In genomic region chr4:44725166-44725565, GRCh38 we compare ENCODE assay signal across 8 cellular contexts. TPM values are rescaled to one million over a fixed set of nuclear protein-coding genes. Genes with fewer than 3 reads are reported as not detected.
DNase-seq lines count a peak whose midpoint lies in the region; ATAC-seq, FAIRE-seq and TF ChIP-seq lines count a peak whose summit lies in the region.

No MANE protein-coding gene starts in this region.

- peaks cover 9% of the 10 kb centered on the region for H3K4me1 ChIP-seq in KMS-11 (ENCODE audit: low read depth, poor library complexity, severe bottlenecking)
- H3K4me1 ChIP-seq in naive thymus-derived CD4-positive, alpha-beta T cell (ENCODE audit: control insufficient read depth in 2 of 2, insufficient read depth in 2 of 2, low read length in 2 of 2): peaks cover 13 to 18% of the 10 kb centered on the region in 2 donors
- peaks cover 0 to 2% of the 10 kb centered on the region in 2 donors for H3K4me1 ChIP-seq in small intestine (ENCODE audit: control insufficient read depth in 2 of 2, insufficient read depth in 1 of 2, low read depth in 1 of 2, low read length in 1 of 2)

- no peak overlapping the region; the same call in 1 of the 2 replicates for H2AFZ ChIP-seq in KMS-11 (ENCODE audit: low read depth)

- 26 to 45% (median 42%) methylated on average over 6 of the region's 6 CpGs for WGBS in small intestine, 3 donors

- CTCF ChIA-PET in BJ (lab: Yijun Ruan, JAX) (no interaction called here), MCF 10A (lab: Yijun Ruan, JAX) (interaction anchor here (0.6 kb wide), 1 partner anchor 25 kb away, joined by 3 read pairs; no protein-coding TSS in a partner anchor)
- CTCF ChIA-PET in naive thymus-derived CD4-positive, alpha-beta T cell (lab: Charles Lee): no interaction called here

- no TSS peak for BruUV-seq in MCF 10A (replicated peaks; lab: Mats Ljungman, UMichigan)

- no peaks in the 10 kb centered on the region for H3K27me3 ChIP-seq in BJ (ENCODE audit: control insufficient read depth, insufficient read depth, low read length)
- H3K27me3 ChIP-seq in KMS-11 (ENCODE audit: insufficient read depth, low read depth): no peaks in the 10 kb centered on the region
- H3K27me3 ChIP-seq in naive thymus-derived CD4-positive, alpha-beta T cell (ENCODE audit: control insufficient read depth in 2 of 2, insufficient read depth in 2 of 2, low read length in 2 of 2): no peaks in the 10 kb centered on the region
- H3K27me3 ChIP-seq in small intestine (ENCODE audit: control insufficient read depth in 2 of 2, insufficient read depth in 2 of 2, low read length in 2 of 2): no peaks in the 10 kb centered on the region

- H3K4me1 Mint-ChIP-seq in MCF 10A (ENCODE audit: insufficient read depth, unreplicated experiment): peaks cover 13% of the 10 kb centered on the region
- H3K4me1 Mint-ChIP-seq in naive thymus-derived CD4-positive, alpha-beta T cell: peaks cover 21 to 66% (median 58%) of the 10 kb centered on the region in 7 donors

- H3K36me3 ChIP-seq in BJ (ENCODE audit: control insufficient read depth, insufficient read depth, low read length): no peaks in the 10 kb centered on the region
- H3K36me3 ChIP-seq in KMS-11 (ENCODE audit: insufficient read depth): no peaks in the 10 kb centered on the region
- H3K36me3 ChIP-seq in naive thymus-derived CD4-positive, alpha-beta T cell (ENCODE audit: control insufficient read depth in 2 of 3, insufficient read depth in 3 of 3, low read length in 3 of 3): peaks cover 0 to 5% (median 0%) of the 10 kb centered on the region in 3 experiments
- H3K36me3 ChIP-seq in small intestine (ENCODE audit: control insufficient read depth in 2 of 2, insufficient read depth in 2 of 2, low read length in 2 of 2): no peaks in the 10 kb centered on the region

- no peak for FAIRE-seq in small intestine (lab: Jason Lieb, UNC)

- H3K27ac Mint-ChIP-seq in MCF 10A (ENCODE audit: low read depth, unreplicated experiment): peak overlapping the region; percentile 77
- H3K27ac Mint-ChIP-seq in naive thymus-derived CD4-positive, alpha-beta T cell: peak overlapping the region; percentile 80 to 95 (median 89)

- DNase-seq in BJ (ENCODE audit: low read depth) (no peak), MCF 10A (ENCODE audit: unreplicated experiment) (no peak), small intestine (no peak), activated gamma-delta T cell (lab: John Stamatoyannopoulos, UW) (no peak)
- DNase-seq in naive thymus-derived CD4-positive, alpha-beta T cell: no peak
- DNase-seq in stimulated activated CD4-positive, alpha-beta T cell treated with anti-CD3 and anti-CD28 coated beads, Interleukin-4, amount 100 ng/mL, for 4 hours: no peak

- H3K27ac ChIP-seq in KMS-11 (peak overlapping the region; percentile 58; the same call in 1 of the 2 replicates), small intestine (ENCODE audit: low read depth in 1 of 2, low read length in 1 of 2) (no peak overlapping the region)
- H3K27ac ChIP-seq in naive thymus-derived CD4-positive, alpha-beta T cell (ENCODE audit: low read depth, low read length): no peak overlapping the region

- H3K4me3 ChIP-seq in BJ (ENCODE audit: low read depth, low read length) (peak overlapping the region; percentile 75), KMS-11 (IDR thresholded peaks at IDR 0.05; ENCODE audit: insufficient read depth, low read depth, low read length) (no peak overlapping the region), small intestine (ENCODE audit: low read depth in 1 of 2, low read length in 2 of 2) (peak overlapping the region in 1 of 2 donors; percentile 64)
- peak overlapping the region; percentile 73 for H3K4me3 ChIP-seq in naive thymus-derived CD4-positive, alpha-beta T cell (ENCODE audit: low read length)

- no peaks in the 10 kb centered on the region for H3K27me3 Mint-ChIP-seq in MCF 10A (ENCODE audit: insufficient read depth, unreplicated experiment)
- H3K27me3 Mint-ChIP-seq in naive thymus-derived CD4-positive, alpha-beta T cell: peaks cover 0 to under 1% (median 0%) of the 10 kb centered on the region in 5 donors

- TF ChIP-seq CTCF in BJ (IDR thresholded peaks at IDR 0.05; ENCODE audit: insufficient read depth, low read depth, low read length) (no peak), KMS-11 (conservative IDR thresholded peaks at IDR 0.05; ENCODE audit: low read depth, low read length) (no peak), MCF 10A (IDR thresholded peaks at IDR 0.05; ENCODE audit: unreplicated experiment) (no peak)

- peak overlapping the region; percentile 80; the same call in 1 of the 2 replicates for H3K9ac ChIP-seq in KMS-11

- no peak for ATAC-seq in naive thymus-derived CD4-positive, alpha-beta T cell
- ATAC-seq in GM18867 (IDR thresholded peaks at IDR 0.05; ENCODE audit: unreplicated experiment): no peak

- no peaks in the 10 kb centered on the region for H3K9me3 Mint-ChIP-seq in MCF 10A (ENCODE audit: unreplicated experiment)
- no peaks in the 10 kb centered on the region for H3K9me3 Mint-ChIP-seq in naive thymus-derived CD4-positive, alpha-beta T cell

- H4K20me1 ChIP-seq in KMS-11 (ENCODE audit: insufficient read depth): no peaks in the 10 kb centered on the region

- H3K4me2 ChIP-seq in KMS-11: peak overlapping the region; percentile 70

- no peaks in the 10 kb centered on the region for H3K9me3 ChIP-seq in naive thymus-derived CD4-positive, alpha-beta T cell (ENCODE audit: control insufficient read depth in 2 of 3, low read length in 3 of 3)
- H3K9me3 ChIP-seq in small intestine (ENCODE audit: control insufficient read depth, low read depth): no peaks in the 10 kb centered on the region

- H3K4me3 Mint-ChIP-seq in MCF 10A (ENCODE audit: unreplicated experiment): peak overlapping the region; percentile 74
- peak overlapping the region; percentile 79 to 97 (median 90) for H3K4me3 Mint-ChIP-seq in naive thymus-derived CD4-positive, alpha-beta T cell

- peaks cover 9% of the 10 kb centered on the region for H3K36me3 Mint-ChIP-seq in MCF 10A (ENCODE audit: insufficient read depth, unreplicated experiment)
- peaks cover 0 to 4% (median 0%) of the 10 kb centered on the region in 5 donors for H3K36me3 Mint-ChIP-seq in naive thymus-derived CD4-positive, alpha-beta T cell

- POLR2A ChIA-PET in BJ (lab: Charles Lee) (no interaction called here), MCF 10A (lab: Yijun Ruan, JAX) (interaction anchor here (0.7 to 5.0 kb wide), 5 partner anchors 9 to 592 kb away, joined by 3 to 42 read pairs (median 6); partner anchors contain the start of gene GUF1)
- POLR2A ChIA-PET in naive thymus-derived CD4-positive, alpha-beta T cell (lab: Charles Lee): interaction anchor here (1.3 to 3.8 kb wide), 3 partner anchors 24 to 46 kb away, joined by 3 to 41 read pairs (median 8); partner anchors contain the start of gene GUF1

- peaks cover 26% of the 10 kb centered on the region; the same call in 1 of the 2 replicates for H3K79me2 ChIP-seq in KMS-11 (ENCODE audit: insufficient read depth, low read depth)

- intact Hi-C loops in MCF 10A (cut with micrococcal nuclease): no loop called here
- intact Hi-C loops in naive thymus-derived CD4-positive, alpha-beta T cell (cut with micrococcal nuclease): no loop called here

RNA-seq across cellular contexts. Expression of gene GNPDA2, which starts 1.2 kb away (rescaled TPM):
- 9.2 and 18.3 TPM in 2 replicates for polyA plus RNA-seq in BJ (2011; rRNA removed)
- 6.4 and 6.7 TPM in 2 replicates for polyA minus RNA-seq in BJ (2011; rRNA and poly(A)+ RNA removed)
- total RNA-seq in MCF 10A (2022): 16.8 and 19.3 TPM in 2 replicates
- 10 to 100 TPM in 3 of 5 experiments, 1 to 10 TPM in 2; 6.8 to 14.8 (median 12.9) TPM for total RNA-seq in naive thymus-derived CD4-positive, alpha-beta T cell
- 10 to 100 TPM; 20.3 to 21.1 TPM for polyA plus RNA-seq in naive thymus-derived CD4-positive, alpha-beta T cell
- 1 to 10 TPM; 6.5 to 9.2 (median 8.1) TPM for polyA plus RNA-seq in small intestine

RNA-seq across cellular contexts. Expression of gene GUF1, which starts 46.9 kb away (rescaled TPM):
- polyA plus RNA-seq in BJ (2011; rRNA removed) (6.5 and 13.1 TPM in 2 replicates), small intestine (10 to 100 TPM; 13.5 to 15.2 (median 14.8) TPM)
- polyA minus RNA-seq in BJ (2011; rRNA and poly(A)+ RNA removed): 7.2 and 7.7 TPM in 2 replicates
- total RNA-seq in MCF 10A (2022): 50.2 and 51.7 TPM in 2 replicates
- 10 to 100 TPM; 15.5 to 26.0 (median 25.0) TPM for total RNA-seq in naive thymus-derived CD4-positive, alpha-beta T cell
- 10 to 100 TPM; 11.0 to 11.3 TPM for polyA plus RNA-seq in naive thymus-derived CD4-positive, alpha-beta T cell
